8 cellular contexts compared by ENCODE assay signal in the genomic region with DNA sequence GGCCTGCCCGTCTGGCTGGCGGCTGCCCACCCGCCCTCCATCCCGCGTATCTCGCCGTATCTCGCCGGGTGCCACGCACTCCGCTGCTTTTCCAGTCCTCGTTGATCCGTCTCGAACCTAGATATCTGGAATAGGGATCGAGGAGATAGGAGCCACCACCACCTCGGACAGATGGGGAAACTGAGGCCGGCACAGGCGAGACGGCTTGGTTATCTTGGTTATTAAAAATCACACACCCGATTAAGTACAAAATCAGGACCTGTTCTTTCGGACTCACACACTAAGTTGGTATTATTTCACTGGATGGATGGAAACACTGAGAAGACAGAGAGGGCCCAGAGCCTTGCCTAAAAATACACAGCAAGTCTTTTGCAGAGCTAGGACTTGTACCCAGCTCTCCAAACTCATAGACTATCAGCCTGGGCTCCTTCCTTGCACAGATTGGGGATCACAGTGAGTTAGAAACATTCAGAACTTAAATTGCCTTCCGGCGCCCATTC. TPM values are rescaled to one million over a fixed set of nuclear protein-coding genes. Genes with fewer than 3 reads are reported as not detected.
A peak's percentile ranks its signal among the peaks of the same experiment; 100 is the strongest.
DNase-seq lines count a peak whose midpoint lies in the region; ATAC-seq and TF ChIP-seq lines count a peak whose summit lies in the region.

No MANE protein-coding gene starts in this region.

- no peak for DNase-seq in activated T-cell treated with anti-CD3 and anti-CD28 coated beads, Interleukin-2, amount 50 U/mL, for 4 hours
- no peak for DNase-seq in activated T-cell treated with anti-CD3 and anti-CD28 coated beads, Interleukin-2, amount 50 U/mL, for 48 hours
- DNase-seq in testis (no peak), posterior vena cava (ENCODE audit: low spot score) (no peak)

- H3K4me1 ChIP-seq in testis = peaks cover 14% of the 10 kb centered on the region

- no peaks in the 10 kb centered on the region for H3K9me3 Mint-ChIP-seq in activated T-cell treated with anti-CD3 and anti-CD28 coated beads, Interleukin-2, amount 50 U/mL, for 4 hours
- no peaks in the 10 kb centered on the region for H3K9me3 Mint-ChIP-seq in activated naive CD8-positive, alpha-beta T cell (ENCODE audit: low read depth)

- TF ChIP-seq CTCF in testis (IDR thresholded peaks at IDR 0.05) = no peak

- TF ChIP-seq POLR2A in testis (IDR thresholded peaks at IDR 0.05) = no peak

- no peaks in the 10 kb centered on the region for H3K9me3 ChIP-seq in testis

- peaks cover 2% of the 10 kb centered on the region for H3K36me3 Mint-ChIP-seq in activated T-cell treated with anti-CD3 and anti-CD28 coated beads, Interleukin-2, amount 50 U/mL, for 4 hours (ENCODE audit: insufficient read depth)
- peaks cover 5% of the 10 kb centered on the region for H3K36me3 Mint-ChIP-seq in activated naive CD8-positive, alpha-beta T cell

- peak overlapping the region; percentile 87 to 88 for H3K4me3 ChIP-seq in testis

- no peak for ATAC-seq in activated T-cell treated with anti-CD3 and anti-CD28 coated beads, Interleukin-2, amount 50 U/mL, for 4 hours
- ATAC-seq in GM21526 (IDR thresholded peaks at IDR 0.05; ENCODE audit: low FRiP score, unreplicated experiment) = no peak
- no peak for ATAC-seq in HG03354 (IDR thresholded peaks at IDR 0.05; ENCODE audit: poor library complexity, severe bottlenecking, unreplicated experiment)

- H3K27ac ChIP-seq in layer of hippocampus (ENCODE audit: low read depth, low read length) (peak overlapping the region; percentile 43), testis (peak overlapping the region; percentile 89 to 90)

- H3K36me3 ChIP-seq in testis (ENCODE audit: low read depth, missing control alignments) = no peaks in the 10 kb centered on the region

- no peaks in the 10 kb centered on the region for H3K27me3 Mint-ChIP-seq in activated T-cell treated with anti-CD3 and anti-CD28 coated beads, Interleukin-2, amount 50 U/mL, for 4 hours (ENCODE audit: low read depth)
- H3K27me3 Mint-ChIP-seq in activated naive CD8-positive, alpha-beta T cell = no peaks in the 10 kb centered on the region

- peak overlapping the region; percentile 93 for H3K4me3 Mint-ChIP-seq in activated T-cell treated with anti-CD3 and anti-CD28 coated beads, Interleukin-2, amount 50 U/mL, for 4 hours
- H3K4me3 Mint-ChIP-seq in activated naive CD8-positive, alpha-beta T cell = peak overlapping the region; percentile 89

- intact Hi-C loops in testis (cut with DNase I; ENCODE audit: low total_unique reads) (loop anchor here (10.0 kb wide), 1 partner anchor 116 kb away; no protein-coding TSS in a partner anchor), posterior vena cava (cut with DNase I) (no loop called here)

- 10 to 13% methylated on average over 18 to 23 of the region's 23 CpGs for WGBS in testis, 2 donors

- H3K27me3 ChIP-seq in layer of hippocampus (ENCODE audit: control insufficient read depth, insufficient read depth, low read length) = no peaks in the 10 kb centered on the region
- H3K27me3 ChIP-seq in testis = no peaks in the 10 kb centered on the region

- peaks cover 30% of the 10 kb centered on the region for H3K4me1 Mint-ChIP-seq in activated T-cell treated with anti-CD3 and anti-CD28 coated beads, Interleukin-2, amount 50 U/mL, for 4 hours (ENCODE audit: low read depth)
- H3K4me1 Mint-ChIP-seq in activated naive CD8-positive, alpha-beta T cell (ENCODE audit: low read depth) = peaks cover 38% of the 10 kb centered on the region

- H3K27ac Mint-ChIP-seq in activated naive CD8-positive, alpha-beta T cell = peak overlapping the region; percentile 38

RNA-seq across cellular contexts. Expression of a gene that starts 0.7 kb away (rescaled TPM):
- 1 to 10 TPM; 7.9 to 8.8 (median 8.0) TPM for total RNA-seq in activated T-cell treated with anti-CD3 and anti-CD28 coated beads, Interleukin-2, amount 50 U/mL, for 4 hours
- 10 to 100 TPM; 13.5 to 16.3 TPM for total RNA-seq in testis
- polyA plus RNA-seq in testis (ENCODE audit: insufficient read depth, low read depth, low replicate concordance) = 7.4 TPM
- 10 to 100 TPM; 11.3 to 13.2 TPM for total RNA-seq in posterior vena cava

RNA-seq across cellular contexts. Expression of a gene that starts 16.6 kb away (rescaled TPM):
- not detected for total RNA-seq in activated T-cell treated with anti-CD3 and anti-CD28 coated beads, Interleukin-2, amount 50 U/mL, for 4 hours
- total RNA-seq in testis (1 to 10 TPM; 3.2 to 4.6 TPM), posterior vena cava (not detected)
- polyA plus RNA-seq in testis (ENCODE audit: insufficient read depth, low read depth, low replicate concordance) = 2.9 TPM

RNA-seq across cellular contexts. Expression of a gene that starts 39.2 kb away (rescaled TPM):
- total RNA-seq in activated T-cell treated with anti-CD3 and anti-CD28 coated beads, Interleukin-2, amount 50 U/mL, for 4 hours = 1 to 10 TPM; 1.9 to 2.4 (median 2.1) TPM
- total RNA-seq in testis (1 to 10 TPM; 7.8 to 9.7 TPM), posterior vena cava (1 to 10 TPM; 3.8 to 4.7 TPM)
- polyA plus RNA-seq in testis (ENCODE audit: insufficient read depth, low read depth, low replicate concordance) = 11.2 TPM

RNA-seq across cellular contexts. Expression of a gene that starts 39.3 kb away (rescaled TPM):
- 10 to 100 TPM; 46.2 to 49.2 (median 46.4) TPM for total RNA-seq in activated T-cell treated with anti-CD3 and anti-CD28 coated beads, Interleukin-2, amount 50 U/mL, for 4 hours
- 10 to 100 TPM; 63.6 to 72.5 TPM for total RNA-seq in testis
- polyA plus RNA-seq in testis (ENCODE audit: insufficient read depth, low read depth, low replicate concordance) = 33.5 TPM
- 10 to 100 TPM; 23.7 to 24.2 TPM for total RNA-seq in posterior vena cava
